In genomic region chr6:34052071-34052825, GRCh38 we compare ENCODE assay signal across 12 cellular contexts.
DNase-seq lines count a peak whose midpoint lies in the region; ATAC-seq and TF ChIP-seq lines count a peak whose summit lies in the region.
"Had no signal": no experiment of that assay in that cellular context is flagged by ENCODE, and none has a peak within 500 bp of the region (broad histone marks: within the 10 kb centered on the region; RNA-seq: fewer than 3 reads in every experiment).

No MANE protein-coding gene starts in this region.

- H3K4me2 ChIP-seq in neural progenitor cell = peak overlapping the region; percentile 7
- H3K4me2 ChIP-seq: BLaER1 treated with 17β-estradiol and CSF1 and Interleukin-3, amounts not matched to agents 10 nM and 100 nM; GM23338 had no signal

- peaks cover 16% of the 10 kb centered on the region for H3K27me3 Mint-ChIP-seq in neural progenitor cell (ENCODE audit: insufficient read depth, low read depth)
- peaks cover 0 to 13% (median 3%) of the 10 kb centered on the region in 5 donors for H3K27me3 Mint-ChIP-seq in naive thymus-derived CD4-positive, alpha-beta T cell
- H3K27me3 Mint-ChIP-seq in WTC11 (ENCODE audit: low read depth) = no peaks in the 10 kb centered on the region

- H3K36me3 Mint-ChIP-seq in neural progenitor cell (no peaks in the 10 kb centered on the region), WTC11 (no peaks in the 10 kb centered on the region)
- H3K36me3 Mint-ChIP-seq in naive thymus-derived CD4-positive, alpha-beta T cell = no peaks in the 10 kb centered on the region
- H3K36me3 Mint-ChIP-seq: CD8-positive, alpha-beta T cell had no signal

- H3K27ac ChIP-seq in neural progenitor cell = no peak overlapping the region
- no peak overlapping the region for H3K27ac ChIP-seq in naive thymus-derived CD4-positive, alpha-beta T cell (ENCODE audit: low read depth, low read length)
- H3K27ac ChIP-seq: BLaER1 treated with 17β-estradiol and CSF1 and Interleukin-3, amounts not matched to agents 10 nM and 100 nM had no signal

- no peaks in the 10 kb centered on the region for H3K36me3 ChIP-seq in NT2/D1 (ENCODE audit: insufficient read depth, insufficient read length, low read length)
- no peaks in the 10 kb centered on the region for H3K36me3 ChIP-seq in neural progenitor cell
- no peaks in the 10 kb centered on the region for H3K36me3 ChIP-seq in naive thymus-derived CD4-positive, alpha-beta T cell (ENCODE audit: control insufficient read depth in 2 of 3, insufficient read depth in 3 of 3, low read length in 3 of 3)
- H3K36me3 ChIP-seq: BLaER1 treated with 17β-estradiol and CSF1 and Interleukin-3, amounts not matched to agents 10 nM and 100 nM had no signal

- H3K27me3 ChIP-seq in NT2/D1 (ENCODE audit: insufficient read depth, insufficient read length) = no peaks in the 10 kb centered on the region
- no peaks in the 10 kb centered on the region for H3K27me3 ChIP-seq in neural progenitor cell
- H3K27me3 ChIP-seq in naive thymus-derived CD4-positive, alpha-beta T cell (ENCODE audit: control insufficient read depth in 2 of 2, insufficient read depth in 2 of 2, low read length in 2 of 2) = no peaks in the 10 kb centered on the region
- H3K27me3 ChIP-seq: BLaER1 treated with 17β-estradiol and CSF1 and Interleukin-3, amounts not matched to agents 10 nM and 100 nM had no signal

- no peak overlapping the region for H3K4me3 ChIP-seq in NT2/D1 (ENCODE audit: insufficient read length, low read depth)
- H3K4me3 ChIP-seq in neural progenitor cell = no peak overlapping the region
- no peak overlapping the region for H3K4me3 ChIP-seq in naive thymus-derived CD4-positive, alpha-beta T cell (ENCODE audit: low read length)
- H3K4me3 ChIP-seq: BLaER1 treated with 17β-estradiol and CSF1 and Interleukin-3, amounts not matched to agents 10 nM and 100 nM; GM23338 had no signal

- H3K4me1 Mint-ChIP-seq in neural progenitor cell = peaks cover 38% of the 10 kb centered on the region
- peaks cover 0 to 11% (median 0%) of the 10 kb centered on the region in 7 donors for H3K4me1 Mint-ChIP-seq in naive thymus-derived CD4-positive, alpha-beta T cell
- H3K4me1 Mint-ChIP-seq in WTC11 = peaks cover 56% of the 10 kb centered on the region
- H3K4me1 Mint-ChIP-seq: B cell had no signal

- no peak overlapping the region for H3K4me3 Mint-ChIP-seq in neural progenitor cell
- H3K4me3 Mint-ChIP-seq in naive thymus-derived CD4-positive, alpha-beta T cell = no peak overlapping the region
- H3K4me3 Mint-ChIP-seq in WTC11 = no peak overlapping the region
- H3K4me3 Mint-ChIP-seq: B cell; CD8-positive, alpha-beta T cell; GM23338 had no signal

- H3K9me3 Mint-ChIP-seq in neural progenitor cell = no peaks in the 10 kb centered on the region
- H3K9me3 Mint-ChIP-seq in naive thymus-derived CD4-positive, alpha-beta T cell = peaks cover 0 to 4% (median 0%) of the 10 kb centered on the region in 11 donors
- H3K9me3 Mint-ChIP-seq in WTC11 = no peaks in the 10 kb centered on the region
- H3K9me3 Mint-ChIP-seq: CD8-positive, alpha-beta T cell; GM23338 had no signal

- peaks cover 3% of the 10 kb centered on the region for H4K20me1 ChIP-seq in neural progenitor cell (ENCODE audit: low read depth)

- intact Hi-C loops in naive thymus-derived CD4-positive, alpha-beta T cell (cut with micrococcal nuclease) = no loop called here

- peak overlapping the region; percentile 32 for H3K9ac ChIP-seq in NT2/D1 (ENCODE audit: insufficient read length, low read depth)
- H3K9ac ChIP-seq in neural progenitor cell = no peak overlapping the region
- H3K9ac ChIP-seq: BLaER1 treated with 17β-estradiol and CSF1 and Interleukin-3, amounts not matched to agents 10 nM and 100 nM had no signal

- no peaks in the 10 kb centered on the region for H3K79me2 ChIP-seq in neural progenitor cell (ENCODE audit: low read depth)

- peaks cover 26% of the 10 kb centered on the region for H3F3A ChIP-seq in neural progenitor cell (ENCODE audit: low read depth)

- DNase-seq in NCI-H82 (lab: John Stamatoyannopoulos, UW) = peak; percentile 39
- DNase-seq in NCI-H82 treated with DMSO at 0.1 percent for 48 hours (lab: John Stamatoyannopoulos, UW; ENCODE audit: unreplicated experiment) = no peak
- DNase-seq in NT2/D1 (ENCODE audit: low read depth, low spot score) = no peak
- peak; percentile 62 for DNase-seq in neural progenitor cell (ENCODE audit: low spot score)
- DNase-seq in naive thymus-derived CD4-positive, alpha-beta T cell = no peak
- no peak for DNase-seq in WTC11 (ENCODE audit: low spot score)
- DNase-seq: Calu3; CD8-positive, alpha-beta T cell; HCEC 1CT had no signal

- no peak for ATAC-seq in naive thymus-derived CD4-positive, alpha-beta T cell
- no peak for ATAC-seq in WTC11
- ATAC-seq: CD8-positive, alpha-beta T cell had no signal

- TF ChIP-seq CTCF in neural progenitor cell (IDR thresholded peaks at IDR 0.05) = no peak
- no peak for TF ChIP-seq CTCF in WTC11 (IDR thresholded peaks at IDR 0.05)

- peaks cover 34% of the 10 kb centered on the region for H3K4me1 ChIP-seq in NT2/D1 (ENCODE audit: insufficient read depth, insufficient read length)
- peaks cover 36% of the 10 kb centered on the region for H3K4me1 ChIP-seq in neural progenitor cell
- no peaks in the 10 kb centered on the region for H3K4me1 ChIP-seq in naive thymus-derived CD4-positive, alpha-beta T cell (ENCODE audit: control insufficient read depth in 2 of 2, insufficient read depth in 2 of 2, low read length in 2 of 2)

- H3K27ac Mint-ChIP-seq in neural progenitor cell = peak overlapping the region; percentile 13
- H3K27ac Mint-ChIP-seq in naive thymus-derived CD4-positive, alpha-beta T cell = no peak overlapping the region
- H3K27ac Mint-ChIP-seq in WTC11 = no peak overlapping the region; the same call in 1 of the 2 replicates
- H3K27ac Mint-ChIP-seq: B cell; CD8-positive, alpha-beta T cell; GM23338 had no signal

- POLR2A ChIA-PET in naive thymus-derived CD4-positive, alpha-beta T cell (lab: Charles Lee) = no interaction called here
- POLR2A ChIA-PET in WTC11 (lab: Charles Lee) = no interaction called here

- CTCF ChIA-PET in naive thymus-derived CD4-positive, alpha-beta T cell (lab: Charles Lee) = interaction anchor here (0.5 to 3.4 kb wide), 5 partner anchors 103 to 1757 kb away, joined by 3 to 27 read pairs (median 4); no protein-coding TSS in a partner anchor
- CTCF ChIA-PET in WTC11 (lab: Charles Lee) = interaction anchor here (0.6 to 5.2 kb wide), 11 partner anchors 9 to 924 kb away, joined by 3 to 187 read pairs (median 5); partner anchors contain the start of gene GRM4

- no peaks in the 10 kb centered on the region for H3K9me3 ChIP-seq in NT2/D1 (ENCODE audit: insufficient read depth, low read length)
- H3K9me3 ChIP-seq in neural progenitor cell (ENCODE audit: low read depth) = no peaks in the 10 kb centered on the region
- H3K9me3 ChIP-seq in naive thymus-derived CD4-positive, alpha-beta T cell (ENCODE audit: control insufficient read depth in 2 of 3, low read length in 3 of 3) = no peaks in the 10 kb centered on the region

- H2AFZ ChIP-seq in neural progenitor cell (replicated peaks) = no peak overlapping the region
- H2AFZ ChIP-seq: GM23338 had no signal

TF ChIP-seq in WTC11, 78 proteins besides CTCF, POLR2A, EP300 and RAD21:
- TF ChIP-seq ZBTB21 (CRISPR knock-in tag; IDR thresholded peaks at IDR 0.05; ENCODE audit: borderline replicate concordance) (no peak), MYBL2 (CRISPR knock-in tag; IDR thresholded peaks at IDR 0.05) (no peak), TEAD4 (CRISPR knock-in tag; IDR thresholded peaks at IDR 0.05) (no peak), FOXK1 (CRISPR knock-in tag; IDR thresholded peaks at IDR 0.05) (no peak)
TF ChIP-seq in WTC11: peak in this region for 0.

Comparison
In these comparisons a context has a peak if more than half of its experiments do, and no peak if none do; other contexts are left out.
1. DNase-seq: peak in NCI-H82 (single experiment) and neural progenitor cell (single experiment); none in NCI-H82 treated with DMSO at 0.1 percent for 48 hours (single experiment), NT2/D1 (single experiment), naive thymus-derived CD4-positive, alpha-beta T cell (0 of 9) and WTC11 (single experiment).